In genomic region chrX:31590581-31591113, GRCh38 we compare ENCODE assay signal across 16 cellular contexts.
DNase-seq lines count a peak whose midpoint lies in the region; ATAC-seq, FAIRE-seq and TF ChIP-seq lines count a peak whose summit lies in the region.
"Had no signal": no experiment of that assay in that cellular context is flagged by ENCODE, and none has a peak within 500 bp of the region (broad histone marks: within the 10 kb centered on the region; RNA-seq: fewer than 3 reads in every experiment).

No MANE protein-coding gene starts in this region.

- no peak overlapping the region for H3K4me3 ChIP-seq in endothelial cell of umbilical vein (replicated peaks in 1 of 3; ENCODE audit: insufficient read depth in 1 of 3, low read depth in 1 of 3, low read length in 3 of 3)
- H3K4me3 ChIP-seq in psoas muscle, result no peak overlapping the region
- H3K4me3 ChIP-seq: SJSA1 had no signal

- H3K4me2 ChIP-seq in endothelial cell of umbilical vein (ENCODE audit: insufficient read depth, low read length), result peak overlapping the region; percentile 31

- dilution Hi-C loops in endothelial cell of umbilical vein (cut with MboI; ENCODE audit: extremely low pct_ligation_motif_present, low sequenced_read_pairs), result no loop called here

- no peaks in the 10 kb centered on the region for H4K20me1 ChIP-seq in endothelial cell of umbilical vein (replicated peaks; ENCODE audit: control insufficient read depth, extremely low read depth, insufficient read depth, low read length)

- in situ Hi-C loops in KBM-7 (cut with MboI; ENCODE audit: low pct_unique_long_range_greater_than_20kb, low sequenced_read_pairs), result no loop called here

- H3K9ac ChIP-seq in endothelial cell of umbilical vein (replicated peaks; ENCODE audit: extremely low read depth, insufficient read depth, low read length), result no peak overlapping the region

- DNase-seq in EH (ENCODE audit: low read depth), result peak; percentile 80
- DNase-seq in RCC 7860 (ENCODE audit: low spot score), result peak; percentile 12
- DNase-seq in endothelial cell of umbilical vein (ENCODE audit: low read depth, low spot score), result peak; percentile 72
- DNase-seq in psoas muscle, result no peak
- no peak for DNase-seq in KBM-7
- DNase-seq: activated CD4-positive, CD25-positive, alpha-beta regulatory T cell; anterior cingulate cortex; Caco-2; NCI-H1105; NCI-H526; right cardiac atrium had no signal

- ATAC-seq in psoas muscle (peak in 3 of 4 donors; percentile 44 to 74 (median 58)), GM18861 (IDR thresholded peaks at IDR 0.05; ENCODE audit: unreplicated experiment) (no peak), HG02885 (IDR thresholded peaks at IDR 0.05; ENCODE audit: poor library complexity, unreplicated experiment) (no peak), GM21447 (IDR thresholded peaks at IDR 0.05; ENCODE audit: unreplicated experiment) (no peak)

- intact Hi-C loops in endothelial cell of umbilical vein (cut with micrococcal nuclease) (no loop called here), psoas muscle (cut with DNase I) (no loop called here)

- H3K27me3 ChIP-seq in endothelial cell of umbilical vein (ENCODE audit: control insufficient read depth in 2 of 2, insufficient read depth in 2 of 2, low read length in 2 of 2) (no peaks in the 10 kb centered on the region), psoas muscle (ENCODE audit: insufficient read depth in 3 of 3, low read length in 2 of 3) (no peaks in the 10 kb centered on the region)
- H3K27me3 ChIP-seq: SJSA1 had no signal

- H3K9me3 ChIP-seq in endothelial cell of umbilical vein (replicated peaks; ENCODE audit: control insufficient read depth, insufficient read depth, low read length) (no peaks in the 10 kb centered on the region), psoas muscle (no peaks in the 10 kb centered on the region)
- H3K9me3 ChIP-seq: Caco-2, SJSA1 had no signal

- H3K9me1 ChIP-seq in endothelial cell of umbilical vein (replicated peaks; ENCODE audit: control insufficient read depth, extremely low read depth, insufficient read depth, low read length), result no peaks in the 10 kb centered on the region

- TF ChIP-seq POLR2A in endothelial cell of umbilical vein (IDR thresholded peaks at IDR 0.05; ENCODE audit: low read depth, low read length), result no peak

- H3K27ac ChIP-seq in endothelial cell of umbilical vein (ENCODE audit: insufficient read depth, low read depth, low read length) (no peak overlapping the region), psoas muscle (peak overlapping the region; percentile 42)
- H3K27ac ChIP-seq: epithelial cell of prostate, SJSA1 had no signal

- H3K36me3 ChIP-seq in endothelial cell of umbilical vein (ENCODE audit: control insufficient read depth in 2 of 2, extremely low read depth in 1 of 2, insufficient read depth in 2 of 2, low read length in 2 of 2) (no peaks in the 10 kb centered on the region), psoas muscle (ENCODE audit: insufficient read depth in 1 of 2, low read depth in 1 of 2) (no peaks in the 10 kb centered on the region)
- H3K36me3 ChIP-seq: SJSA1 had no signal

- no peak overlapping the region for H2AFZ ChIP-seq in endothelial cell of umbilical vein (ENCODE audit: low read depth, low read length)

- H3K4me1 ChIP-seq in endothelial cell of umbilical vein (ENCODE audit: control insufficient read depth, extremely low read depth, insufficient read depth, low read length) (peaks cover 11% of the 10 kb centered on the region), psoas muscle (peaks cover 3% of the 10 kb centered on the region)
- H3K4me1 ChIP-seq: Caco-2 had no signal

- POLR2A ChIA-PET in endothelial cell of umbilical vein (lab: Charles Lee), result no interaction called here

- FAIRE-seq in RCC 7860 (lab: Jason Lieb, UNC), result peak; percentile 89
- peak; percentile 95 for FAIRE-seq in endothelial cell of umbilical vein (lab: Jason Lieb, UNC)

- H3K79me2 ChIP-seq in endothelial cell of umbilical vein (ENCODE audit: control insufficient read depth, insufficient read depth, low read length), result no peaks in the 10 kb centered on the region

- BruUV-seq in endothelial cell of umbilical vein (replicated peaks; lab: Mats Ljungman, UMichigan), result no TSS peak

- TF ChIP-seq CTCF in endothelial cell of umbilical vein (IDR thresholded peaks at IDR 0.05; ENCODE audit: extremely low read depth in 1 of 2, insufficient read depth in 1 of 2, low read depth in 1 of 2, low read length in 2 of 2) (no peak), psoas muscle (IDR thresholded peaks at IDR 0.05) (no peak)

- CTCF ChIA-PET in endothelial cell of umbilical vein (lab: Charles Lee), result no interaction called here

- WGBS in psoas muscle, 3 donors, result 71 to 82% (median 79%) methylated on average over 5 of the region's 5 CpGs

TF ChIP-seq in endothelial cell of umbilical vein, 7 proteins besides CTCF, POLR2A, EP300 and RAD21:
- TF ChIP-seq MAX (IDR thresholded peaks at IDR 0.05; ENCODE audit: insufficient read depth, insufficient read length) (no peak), POLR2AphosphoS5 (IDR thresholded peaks at IDR 0.05; ENCODE audit: insufficient read depth, low read depth, low read length) (no peak), JUN (IDR thresholded peaks at IDR 0.05; ENCODE audit: borderline replicate concordance, insufficient read depth, insufficient read length, low read depth) (peak; percentile 69), EZH2 (IDR thresholded peaks at IDR 0.05; ENCODE audit: borderline replicate concordance, low read depth, low read length, severe bottlenecking) (no peak), FOS (IDR thresholded peaks at IDR 0.05; ENCODE audit: borderline replicate concordance, insufficient read depth, low read length) (peak; percentile 73)

Comparison
In these comparisons a context has a peak if more than half of its experiments do, and no peak if none do; other contexts are left out.
1. DNase-seq: peak in EH (single experiment), RCC 7860 (single experiment) and endothelial cell of umbilical vein (single experiment); none in psoas muscle (0 of 2) and KBM-7 (single experiment).
2. ATAC-seq: peak in psoas muscle (3 of 4); none in GM18861 (single experiment), HG02885 (single experiment) and GM21447 (single experiment).